20 cellular contexts compared by ENCODE assay signal in the genomic region with DNA sequence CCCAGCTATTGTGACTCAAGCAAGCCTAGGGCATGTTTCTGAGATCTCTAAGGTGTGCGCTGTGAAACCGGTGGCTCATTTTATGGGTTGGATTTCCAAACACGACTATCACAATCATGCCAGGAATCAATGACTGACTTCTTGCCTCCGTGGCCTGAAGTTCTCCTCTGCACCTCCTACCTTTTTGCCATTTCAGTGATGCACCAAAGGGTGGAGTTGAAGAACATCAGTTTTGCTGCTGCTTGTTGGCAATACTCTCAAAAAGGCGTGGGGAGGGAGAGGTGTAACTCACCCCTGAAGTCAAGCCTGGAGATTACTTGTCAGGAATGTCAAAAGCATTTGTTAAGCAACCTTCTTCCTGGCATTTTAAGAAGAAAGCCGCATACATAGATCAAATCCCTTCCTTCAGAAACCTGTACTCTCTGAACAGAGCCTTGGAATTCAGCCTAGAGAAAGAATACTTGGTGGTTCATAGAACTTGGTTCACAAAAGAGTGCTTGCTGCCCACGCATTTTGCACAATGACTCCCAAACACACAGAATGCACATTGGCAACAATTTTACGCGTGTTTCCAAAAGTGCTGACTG. TPM values are rescaled to one million over a fixed set of nuclear protein-coding genes. Genes with fewer than 3 reads are reported as not detected.
DNase-seq lines count a peak whose midpoint lies in the region; ATAC-seq, FAIRE-seq and TF ChIP-seq lines count a peak whose summit lies in the region.
"Had no signal": no experiment of that assay in that cellular context is flagged by ENCODE, and none has a peak within 500 bp of the region (broad histone marks: within the 10 kb centered on the region; RNA-seq: fewer than 3 reads in every experiment).

No MANE protein-coding gene starts in this region.

- H3K4me3 ChIP-seq in hepatocyte = no peak overlapping the region
- H3K4me3 ChIP-seq in psoas muscle = no peak overlapping the region
- no peak overlapping the region for H3K4me3 ChIP-seq in kidney (ENCODE audit: low read length in 2 of 2)
- H3K4me3 ChIP-seq: K562 had no signal

- H3K4me1 ChIP-seq in H9 (ENCODE audit: insufficient read depth, low read length) (peaks cover 8% of the 10 kb centered on the region; the same call in 1 of the 2 replicates), hepatocyte (ENCODE audit: insufficient read depth) (peaks cover 21% of the 10 kb centered on the region), psoas muscle (peaks cover 59% of the 10 kb centered on the region), kidney (ENCODE audit: control insufficient read depth in 1 of 2, insufficient read depth in 1 of 2, low read depth in 1 of 2, low read length in 2 of 2) (no peaks in the 10 kb centered on the region)

- H4K5ac ChIP-seq in H9 (ENCODE audit: insufficient read length, low read depth, low read length) = no peak overlapping the region

- H3K36me3 Mint-ChIP-seq in H9 (ENCODE audit: insufficient read depth in 1 of 3, low read depth in 3 of 3) (peaks cover 0 to 4% (median 2%) of the 10 kb centered on the region in 3 experiments; a peak in 3 of 7 replicates), MCF 10A (ENCODE audit: insufficient read depth, unreplicated experiment) (no peaks in the 10 kb centered on the region), natural killer cell (no peaks in the 10 kb centered on the region)
- H3K36me3 Mint-ChIP-seq in activated naive CD8-positive, alpha-beta T cell treated with anti-CD3 and anti-CD28 coated beads for 36 hours = no peaks in the 10 kb centered on the region
- H3K36me3 Mint-ChIP-seq: activated naive CD8-positive, alpha-beta T cell treated with anti-CD3 and anti-CD28 coated beads, Interleukin-2, amount 10 ng/mL, durations not matched to agents 7 days and 5 days; CD4-positive, CD25-positive, alpha-beta regulatory T cell had no signal

- H3K9ac ChIP-seq in H9 (ENCODE audit: extremely low read depth, insufficient read length, low read length) (no peak overlapping the region), kidney (ENCODE audit: low read length in 2 of 2) (no peak overlapping the region)

- ATAC-seq in psoas muscle (peak; percentile 27 to 55 (median 40)), natural killer cell (no peak)
- ATAC-seq: K562; Panc1; stimulated activated naive CD8-positive, alpha-beta T cell treated with anti-CD3 and anti-CD28 coated beads, Interleukin-15, amount 100 ng/mL, for 72 hours had no signal

- no peak for FAIRE-seq in kidney (lab: Jason Lieb, UNC)
- FAIRE-seq: K562, TTC549 had no signal

- H3K36me3 ChIP-seq in hepatocyte (replicated peaks; ENCODE audit: insufficient read depth, low read depth) (no peaks in the 10 kb centered on the region), psoas muscle (ENCODE audit: insufficient read depth in 1 of 2, low read depth in 1 of 2) (no peaks in the 10 kb centered on the region), kidney (ENCODE audit: control insufficient read depth in 1 of 2, insufficient read depth in 2 of 2, low read length in 2 of 2) (no peaks in the 10 kb centered on the region)

- H2AFZ ChIP-seq in H9 (ENCODE audit: low read length) = no peak overlapping the region
- H2AFZ ChIP-seq in hepatocyte = no peak overlapping the region

- H3K27me3 Mint-ChIP-seq in H9 (ENCODE audit: low read depth) = no peaks in the 10 kb centered on the region
- H3K27me3 Mint-ChIP-seq in MCF 10A (ENCODE audit: insufficient read depth, unreplicated experiment) = no peaks in the 10 kb centered on the region
- H3K27me3 Mint-ChIP-seq in natural killer cell (ENCODE audit: low read depth in 2 of 2) = no peaks in the 10 kb centered on the region
- peaks cover 22% of the 10 kb centered on the region for H3K27me3 Mint-ChIP-seq in activated naive CD8-positive, alpha-beta T cell treated with anti-CD3 and anti-CD28 coated beads for 36 hours
- H3K27me3 Mint-ChIP-seq: activated naive CD8-positive, alpha-beta T cell treated with anti-CD3 and anti-CD28 coated beads, Interleukin-2, amount 10 ng/mL, durations not matched to agents 7 days and 5 days; CD4-positive, CD25-positive, alpha-beta regulatory T cell had no signal

- TF ChIP-seq CTCF in H9 (conservative IDR thresholded peaks at IDR 0.05) = no peak
- TF ChIP-seq CTCF in MCF 10A (IDR thresholded peaks at IDR 0.05; ENCODE audit: unreplicated experiment) = no peak
- no peak for TF ChIP-seq CTCF in hepatocyte (IDR thresholded peaks at IDR 0.05; ENCODE audit: poor library complexity)
- no peak for TF ChIP-seq CTCF in psoas muscle (IDR thresholded peaks at IDR 0.05)
- no peak for TF ChIP-seq CTCF in natural killer cell (IDR thresholded peaks at IDR 0.05)
- TF ChIP-seq CTCF in kidney (IDR thresholded peaks at IDR 0.05; ENCODE audit: borderline replicate concordance, extremely low read depth, insufficient read depth) = no peak

- no peaks in the 10 kb centered on the region for H3K23me2 ChIP-seq in H9 (ENCODE audit: insufficient read length, low read depth, low read length, poor library complexity, severe bottlenecking)

- no peak overlapping the region for H3K23ac ChIP-seq in H9 (ENCODE audit: insufficient read length, low read depth, low read length)

- H2BK20ac ChIP-seq in H9 (ENCODE audit: low read depth, low read length, poor library complexity, severe bottlenecking) = peak overlapping the region; percentile 61

- H3K79me1 ChIP-seq in H9 (ENCODE audit: insufficient read depth, low read depth, low read length, poor library complexity, severe bottlenecking) = no peaks in the 10 kb centered on the region

- H2AK5ac ChIP-seq in H9 (ENCODE audit: insufficient read length, low read length) = no peak overlapping the region

- H3K4me3 Mint-ChIP-seq in H9 (no peak overlapping the region; a peak in 1 of 5 replicates), MCF 10A (ENCODE audit: unreplicated experiment) (peak overlapping the region; percentile 28), natural killer cell (no peak overlapping the region)
- H3K4me3 Mint-ChIP-seq in activated naive CD8-positive, alpha-beta T cell treated with anti-CD3 and anti-CD28 coated beads for 36 hours = no peak overlapping the region
- H3K4me3 Mint-ChIP-seq: activated naive CD8-positive, alpha-beta T cell treated with anti-CD3 and anti-CD28 coated beads, Interleukin-2, amount 10 ng/mL, durations not matched to agents 7 days and 5 days; CD4-positive, CD25-positive, alpha-beta regulatory T cell; stimulated activated naive CD8-positive, alpha-beta T cell treated with anti-CD3 and anti-CD28 coated beads, Interleukin-15, amount 100 ng/mL, for 72 hours had no signal

- no peaks in the 10 kb centered on the region for H3K27me3 ChIP-seq in H9 (ENCODE audit: insufficient read depth, low read length)
- H3K27me3 ChIP-seq in hepatocyte = no peaks in the 10 kb centered on the region
- H3K27me3 ChIP-seq in psoas muscle (ENCODE audit: insufficient read depth in 3 of 3, low read length in 2 of 3) = no peaks in the 10 kb centered on the region

- no peak overlapping the region for H3K4ac ChIP-seq in H9 (ENCODE audit: low read depth, low read length)

- no peak overlapping the region for H2BK120ac ChIP-seq in H9 (ENCODE audit: low read depth, low read length, poor library complexity, severe bottlenecking)

- 0 out of 2 replicates have a peak overlapping the region, but pooled peaks have one; percentile 27 for H3K14ac ChIP-seq in H9 (ENCODE audit: insufficient read depth, low read length)

- H3K27ac ChIP-seq in H9 (ENCODE audit: insufficient read length, low read depth, low read length) (no peak overlapping the region), hepatocyte (peak overlapping the region; percentile 44), psoas muscle (peak overlapping the region; percentile 69), kidney (ENCODE audit: low read depth in 2 of 2, low read length in 2 of 2) (no peak overlapping the region)

- CTCF ChIA-PET in MCF 10A (lab: Yijun Ruan, JAX) = interaction anchor here (0.6 to 1.4 kb wide), 5 partner anchors 38 to 369 kb away, joined by 4 to 5 read pairs (median 4); no protein-coding TSS in a partner anchor

- no peak overlapping the region for H3K4me2 ChIP-seq in H9 (ENCODE audit: insufficient read depth, insufficient read length, low read length)
- H3K4me2 ChIP-seq in hepatocyte = no peak overlapping the region

- DNase-seq in H9 (no peak), MCF 10A (ENCODE audit: unreplicated experiment) (peak; percentile 90), hepatocyte (ENCODE audit: low spot score) (peak; percentile 34), psoas muscle (no peak), NCI-H446 treated with DMSO at 0.1 percent for 48 hours (lab: John Stamatoyannopoulos, UW) (no peak), natural killer cell (no peak), kidney (no peak)
- no peak for DNase-seq in activated naive CD8-positive, alpha-beta T cell treated with anti-CD3 and anti-CD28 coated beads for 36 hours
- DNase-seq: ACHN; activated CD4-positive, alpha-beta T cell treated with anti-CD3 and anti-CD28 coated beads, Interleukin-2, amount 50 U/mL, for 48 hours; activated naive CD8-positive, alpha-beta T cell treated with anti-CD3 and anti-CD28 coated beads, Interleukin-2, amount 10 ng/mL, durations not matched to agents 7 days and 5 days; activated T-cell treated with anti-CD3 and anti-CD28 coated beads, Interleukin-2, amount 50 U/mL, for 48 hours; CD4-positive, CD25-positive, alpha-beta regulatory T cell; NCI-H1092; NCI-H748 treated with DMSO at 0.1 percent for 48 hours; stimulated activated CD4-positive, alpha-beta T cell treated with anti-CD3 and anti-CD28 coated beads, Interleukin-15, amount 100 ng/mL, for 24 hours; stimulated activated naive CD8-positive, alpha-beta T cell treated with anti-CD3 and anti-CD28 coated beads, Interleukin-15, amount 100 ng/mL, for 72 hours had no signal

- H3K79me2 ChIP-seq in H9 (ENCODE audit: insufficient read depth, low read length) (0 out of 2 replicates have a peak, but pooled peaks cover 1% of the 10 kb centered on the region), hepatocyte (peaks cover 80% of the 10 kb centered on the region)

- POLR2A ChIA-PET in MCF 10A (lab: Yijun Ruan, JAX) = interaction anchor here (0.8 to 2.0 kb wide), 11 partner anchors 10 to 218 kb away, joined by 3 to 31 read pairs (median 3); partner anchors contain the start of gene KIAA1217

- H3K27ac Mint-ChIP-seq in H9 (0 out of 7 replicates have a peak overlapping the region, but pooled peaks of 1 of the 3 experiments have one; percentile 22), MCF 10A (ENCODE audit: low read depth, unreplicated experiment) (peak overlapping the region; percentile 91), natural killer cell (no peak overlapping the region)
- no peak overlapping the region for H3K27ac Mint-ChIP-seq in activated naive CD8-positive, alpha-beta T cell treated with anti-CD3 and anti-CD28 coated beads for 36 hours
- H3K27ac Mint-ChIP-seq: activated naive CD8-positive, alpha-beta T cell treated with anti-CD3 and anti-CD28 coated beads, Interleukin-2, amount 10 ng/mL, durations not matched to agents 7 days and 5 days; stimulated activated naive CD8-positive, alpha-beta T cell treated with anti-CD3 and anti-CD28 coated beads, Interleukin-15, amount 100 ng/mL, for 72 hours had no signal

- H2BK15ac ChIP-seq in H9 (ENCODE audit: low read depth, low read length) = no peak overlapping the region

- H3K4me1 Mint-ChIP-seq in H9 = peaks cover 35 to 45% of the 10 kb centered on the region in 2 experiments
- H3K4me1 Mint-ChIP-seq in MCF 10A (ENCODE audit: insufficient read depth, unreplicated experiment) = peaks cover 32% of the 10 kb centered on the region
- no peaks in the 10 kb centered on the region for H3K4me1 Mint-ChIP-seq in natural killer cell
- no peaks in the 10 kb centered on the region for H3K4me1 Mint-ChIP-seq in activated naive CD8-positive, alpha-beta T cell treated with anti-CD3 and anti-CD28 coated beads for 36 hours
- H3K4me1 Mint-ChIP-seq: activated naive CD8-positive, alpha-beta T cell treated with anti-CD3 and anti-CD28 coated beads, Interleukin-2, amount 10 ng/mL, durations not matched to agents 7 days and 5 days; CD4-positive, CD25-positive, alpha-beta regulatory T cell; stimulated activated naive CD8-positive, alpha-beta T cell treated with anti-CD3 and anti-CD28 coated beads, Interleukin-15, amount 100 ng/mL, for 72 hours had no signal

- H3T11ph ChIP-seq in H9 (ENCODE audit: low read length) = no peak overlapping the region

- BruUV-seq in MCF 10A (replicated peaks; lab: Mats Ljungman, UMichigan) = no TSS peak

- no peaks in the 10 kb centered on the region for H4K20me1 ChIP-seq in H9 (ENCODE audit: control insufficient read depth, insufficient read depth, insufficient read length)
- H4K20me1 ChIP-seq in hepatocyte (ENCODE audit: insufficient read depth, poor library complexity, severe bottlenecking) = no peaks in the 10 kb centered on the region

- H4K8ac ChIP-seq in H9 (replicated peaks; ENCODE audit: insufficient read length, low read depth, low read length) = no peak overlapping the region

- intact Hi-C loops in MCF 10A (cut with micrococcal nuclease) = loop anchor here (1.0 to 10.0 kb wide), 3 partner anchors 65 to 265 kb away; no protein-coding TSS in a partner anchor
- intact Hi-C loops in psoas muscle (cut with DNase I) = loop anchor here (5.0 to 10.0 kb wide), 2 partner anchors 33 to 105 kb away; no protein-coding TSS in a partner anchor
- intact Hi-C loops in natural killer cell (cut with micrococcal nuclease) = no loop called here
- intact Hi-C loops in kidney (cut with DNase I) = no loop called here

- WGBS in H9 (ENCODE audit: extremely low coverage, insufficient read length, low lambda C conversion rate) = no CpG with 5 or more reads among the region's 9 CpGs
- 74% methylated on average over 9 of the region's 9 CpGs for WGBS in hepatocyte (ENCODE audit: low lambda C conversion rate, missing lambda C conversion rate)
- WGBS in psoas muscle, 3 donors = 51 to 61% (median 56%) methylated on average over 9 of the region's 9 CpGs

- H3K18ac ChIP-seq in H9 (ENCODE audit: insufficient read length, low read depth, low read length) = peak overlapping the region; percentile 50

- H4K91ac ChIP-seq in H9 (ENCODE audit: insufficient read length, low read depth, low read length) = no peak overlapping the region

- no peaks in the 10 kb centered on the region for H3K9me2 ChIP-seq in hepatocyte (replicated peaks; ENCODE audit: insufficient read depth)

- no peaks in the 10 kb centered on the region for H3K9me3 ChIP-seq in H9 (ENCODE audit: control insufficient read depth, low read depth, low read length)
- no peaks in the 10 kb centered on the region for H3K9me3 ChIP-seq in hepatocyte (ENCODE audit: low read depth)
- no peaks in the 10 kb centered on the region for H3K9me3 ChIP-seq in psoas muscle
- H3K9me3 ChIP-seq in kidney (ENCODE audit: control insufficient read depth in 1 of 2, low read length in 2 of 2) = no peaks in the 10 kb centered on the region

- H2BK5ac ChIP-seq in H9 (ENCODE audit: insufficient read length, low read length) = peak overlapping the region; percentile 11

- no peak overlapping the region for H3K56ac ChIP-seq in H9 (ENCODE audit: insufficient read length, low read depth, low read length)

- H3K9me3 Mint-ChIP-seq in H9 = no peaks in the 10 kb centered on the region
- no peaks in the 10 kb centered on the region for H3K9me3 Mint-ChIP-seq in MCF 10A (ENCODE audit: unreplicated experiment)
- H3K9me3 Mint-ChIP-seq in natural killer cell = no peaks in the 10 kb centered on the region
- no peaks in the 10 kb centered on the region for H3K9me3 Mint-ChIP-seq in activated naive CD8-positive, alpha-beta T cell treated with anti-CD3 and anti-CD28 coated beads for 36 hours
- H3K9me3 Mint-ChIP-seq: activated naive CD8-positive, alpha-beta T cell treated with anti-CD3 and anti-CD28 coated beads, Interleukin-2, amount 10 ng/mL, durations not matched to agents 7 days and 5 days; CD4-positive, CD25-positive, alpha-beta regulatory T cell; stimulated activated naive CD8-positive, alpha-beta T cell treated with anti-CD3 and anti-CD28 coated beads, Interleukin-15, amount 100 ng/mL, for 72 hours had no signal

- H2BK12ac ChIP-seq in H9 (ENCODE audit: insufficient read length, low read depth, low read length) = peak overlapping the region; percentile 22

RNA-seq across cellular contexts. Expression of gene KIAA1217, which starts 41.0 kb away (rescaled TPM):
- 17.2 and 18.6 TPM in 2 replicates for total RNA-seq in H9 (2021)
- total RNA-seq in MCF 10A (2022) = 48.3 and 48.7 TPM in 2 replicates
- total RNA-seq in hepatocyte = 20.1 and 33.2 TPM in 2 replicates
- polyA plus RNA-seq in hepatocyte = 31.6 and 36.7 TPM in 2 replicates
- total RNA-seq in psoas muscle = 100 to 1,000 TPM in 3 of 4 donors, 10 to 100 TPM in 1; 65.9 to 169 (median 133) TPM
- polyA plus RNA-seq in psoas muscle = 10 to 100 TPM in 2 of 3 donors, 1 to 10 TPM in 1; 8.9 to 61.3 (median 34.2) TPM
- total RNA-seq in natural killer cell = not detected
- 1 to 10 TPM; 1.5 to 1.6 TPM for total RNA-seq in activated naive CD8-positive, alpha-beta T cell treated with anti-CD3 and anti-CD28 coated beads for 36 hours
- 63.8 TPM for total RNA-seq in kidney
- polyA plus RNA-seq in kidney (ENCODE audit: insufficient read depth, low read depth, low replicate concordance) = 10.4 TPM
- polyA plus RNA-seq: CD4-positive, CD25-positive, alpha-beta regulatory T cell; K562 had no signal

Comparison
In these comparisons a context has a peak if more than half of its experiments do, and no peak if none do; other contexts are left out.
1. DNase-seq: peak in MCF 10A (single experiment) and hepatocyte (single experiment); none in H9 (single experiment), psoas muscle (0 of 2), NCI-H446 treated with DMSO at 0.1 percent for 48 hours (single experiment), natural killer cell (single experiment), activated naive CD8-positive, alpha-beta T cell treated with anti-CD3 and anti-CD28 coated beads for 36 hours (single experiment) and kidney (single experiment).
2. H3K27ac ChIP-seq: peak in hepatocyte (single experiment) and psoas muscle (single experiment); none in H9 (single experiment) and kidney (0 of 2).
3. ATAC-seq: peak in psoas muscle (4 of 4); none in natural killer cell (0 of 3).
4. intact Hi-C loops: an anchor here in MCF 10A (1.0 to 10.0 kb wide) and psoas muscle (5.0 to 10.0 kb wide); none called in natural killer cell and kidney.